ENCODE assay signal across 18 cellular contexts in genomic region chr17:6040473-6040872, GRCh38. TPM values are rescaled to one million over a fixed set of nuclear protein-coding genes. Genes with fewer than 3 reads are reported as not detected.
DNase-seq lines count a peak whose midpoint lies in the region; ATAC-seq and TF ChIP-seq lines count a peak whose summit lies in the region.
"Had no signal": no experiment of that assay in that cellular context is flagged by ENCODE, and none has a peak within 500 bp of the region (broad histone marks: within the 10 kb centered on the region; RNA-seq: fewer than 3 reads in every experiment).

No MANE protein-coding gene starts in this region.

- H3K27ac ChIP-seq in parathyroid adenoma (no peak overlapping the region), GM23338 (ENCODE audit: low read depth) (no peak overlapping the region)
- H3K27ac ChIP-seq: C4-2B, PC-9, RWPE1 had no signal

- H3K9ac ChIP-seq in parathyroid adenoma = no peak overlapping the region

- H3K36me3 Mint-ChIP-seq in GM23338 (ENCODE audit: low read depth) = no peaks in the 10 kb centered on the region; the same call in 2 of the 3 replicates
- H3K36me3 Mint-ChIP-seq: CD8-positive, alpha-beta memory T cell had no signal

- H3K27me3 ChIP-seq in parathyroid adenoma (ENCODE audit: control insufficient read depth, insufficient read depth, low read length) (peaks cover 3% of the 10 kb centered on the region), GM23338 (ENCODE audit: insufficient read depth) (no peaks in the 10 kb centered on the region)

- H3K9me2 ChIP-seq in GM23338 (ENCODE audit: insufficient read depth) = no peaks in the 10 kb centered on the region

- H3K4me2 ChIP-seq in parathyroid adenoma (ENCODE audit: low read length) (no peak overlapping the region), GM23338 (no peak overlapping the region)
- H3K4me2 ChIP-seq: PC-9 had no signal

- no peak overlapping the region for H3K4me3 ChIP-seq in parathyroid adenoma (ENCODE audit: low read depth, low read length)
- no peak overlapping the region for H3K4me3 ChIP-seq in GM23338
- H3K4me3 ChIP-seq: PC-9 had no signal

- peaks cover 5% of the 10 kb centered on the region for H3K27me3 Mint-ChIP-seq in GM23338 (ENCODE audit: insufficient read depth, low read depth, poor library complexity)

- H3K4me1 Mint-ChIP-seq in GM23338 = peaks cover 3% of the 10 kb centered on the region; the same call in 1 of the 3 replicates
- H3K4me1 Mint-ChIP-seq: CD8-positive, alpha-beta memory T cell had no signal

- H3K4me1 ChIP-seq in parathyroid adenoma (no peaks in the 10 kb centered on the region), GM23338 (ENCODE audit: insufficient read depth) (no peaks in the 10 kb centered on the region)

- no peaks in the 10 kb centered on the region for H4K20me1 ChIP-seq in GM23338 (replicated peaks; ENCODE audit: insufficient read depth)

- H3K9me3 ChIP-seq in parathyroid adenoma (ENCODE audit: control insufficient read depth, low read length) = no peaks in the 10 kb centered on the region

- no peak overlapping the region for H3K27ac Mint-ChIP-seq in GM23338
- H3K27ac Mint-ChIP-seq: CD8-positive, alpha-beta memory T cell had no signal

- peak; percentile 97 for ATAC-seq in left lobe of liver
- no peak for ATAC-seq in HG03442 (IDR thresholded peaks at IDR 0.05; ENCODE audit: unreplicated experiment)
- ATAC-seq in GM23338 = no peak
- ATAC-seq: SK-N-SH treated with all-trans-retinoic acid at 6 μM for 48 hours had no signal

- no peaks in the 10 kb centered on the region for H3F3A ChIP-seq in GM23338 (replicated peaks; ENCODE audit: low read depth)

- H3K4me3 Mint-ChIP-seq in GM23338 = no peak overlapping the region

- peaks cover 15% of the 10 kb centered on the region; the same call in 2 of the 3 replicates for H3K9me3 Mint-ChIP-seq in GM23338
- H3K9me3 Mint-ChIP-seq: CD8-positive, alpha-beta memory T cell had no signal

- DNase-seq in NCI-H2227 (lab: John Stamatoyannopoulos, UW; ENCODE audit: unreplicated experiment) (peak; percentile 4), NCI-H2227 treated with DMSO at 0.1 percent for 48 hours (lab: John Stamatoyannopoulos, UW) (no peak), cerebellum (ENCODE audit: low spot score) (peak; percentile 19), left lobe of liver (ENCODE audit: low spot score) (peak; percentile 54), AG08396 (ENCODE audit: low spot score) (no peak), GM23338 (ENCODE audit: low spot score) (no peak)
- DNase-seq: CD8-positive, alpha-beta memory T cell; DMS79 treated with DMSO at 0.1 percent for 48 hours; Kasumi-1; NCI-H187; NCI-H510A; PC-9 had no signal

- TF ChIP-seq CTCF in parathyroid adenoma (IDR thresholded peaks at IDR 0.05) (no peak), GM23338 (conservative IDR thresholded peaks at IDR 0.05; ENCODE audit: low read depth in 2 of 2) (no peak)

- H3K79me2 ChIP-seq in parathyroid adenoma (no peaks in the 10 kb centered on the region), GM23338 (replicated peaks; ENCODE audit: insufficient read depth) (no peaks in the 10 kb centered on the region)

- H3K36me3 ChIP-seq in parathyroid adenoma (ENCODE audit: control insufficient read depth, insufficient read depth, low read length) (no peaks in the 10 kb centered on the region), GM23338 (ENCODE audit: insufficient read depth) (no peaks in the 10 kb centered on the region)

- H2AFZ ChIP-seq in parathyroid adenoma (peak overlapping the region; percentile 36), GM23338 (no peak overlapping the region)
- H2AFZ ChIP-seq: PC-9 had no signal

TF ChIP-seq in GM23338, 12 proteins besides CTCF, POLR2A, EP300 and RAD21:
- no peak for TF ChIP-seq POLR2AphosphoS5 (IDR thresholded peaks at IDR 0.05; ENCODE audit: low read depth)
- no peak for TF ChIP-seq STAT1 (IDR thresholded peaks at IDR 0.05; ENCODE audit: unreplicated experiment)
- no peak for TF ChIP-seq NANOG (IDR thresholded peaks at IDR 0.05; ENCODE audit: borderline replicate concordance)
- TF ChIP-seq EZH2phosphoT487 (IDR thresholded peaks at IDR 0.05; ENCODE audit: unreplicated experiment) = no peak
- TF ChIP-seq ETS1 (IDR thresholded peaks at IDR 0.05) = no peak
- no peak for TF ChIP-seq ZNF114 (CRISPR knock-in tag; IDR thresholded peaks at IDR 0.05)
- no peak for TF ChIP-seq ZNF331 (CRISPR knock-in tag; IDR thresholded peaks at IDR 0.05; ENCODE audit: low read depth)
- TF ChIP-seq JUNB (IDR thresholded peaks at IDR 0.05; ENCODE audit: unreplicated experiment) = no peak

RNA-seq across cellular contexts. Expression of gene WSCD1, which starts 29.7 kb away (rescaled TPM):
- total RNA-seq in cerebellum (46.8 TPM), left lobe of liver (2.9 TPM)
- total RNA-seq in GM23338 (2014; rRNA removed; shearing (Covaris generic)) = 35.8 and 38.9 TPM in 2 replicates
- polyA plus RNA-seq in GM23338 (2016; fragmentation: Nextera tagmentation; extraction: Ambion mirVana) = 6.1 and 6.8 TPM in 2 replicates
- total RNA-seq: MCF 10A, PC-9 had no signal
- polyA plus RNA-seq: CD8-positive, alpha-beta memory T cell had no signal

Comparison
In these comparisons a context has a peak if more than half of its experiments do, and no peak if none do; other contexts are left out.
1. DNase-seq: peak in NCI-H2227 (single experiment), cerebellum (single experiment) and left lobe of liver (single experiment); none in NCI-H2227 treated with DMSO at 0.1 percent for 48 hours (single experiment), AG08396 (single experiment) and GM23338 (single experiment).